In genomic region chr13:99282264-99283231, GRCh38 we compare ENCODE assay signal across 8 cellular contexts. TPM values are rescaled to one million over a fixed set of nuclear protein-coding genes. Genes with fewer than 3 reads are reported as not detected.
DNase-seq lines count a peak whose midpoint lies in the region; ATAC-seq, FAIRE-seq and TF ChIP-seq lines count a peak whose summit lies in the region.

No MANE protein-coding gene starts in this region.

- TF ChIP-seq RAD21 in GM12878 (IDR thresholded peaks at IDR 0.05; ENCODE audit: insufficient read depth, low read depth, low read length), result no peak

- 0% methylated on average over 1 of the region's 1 CpG for WGBS in GM12878 (ENCODE audit: insufficient coverage, insufficient replicate concordance, low lambda C conversion rate, missing lambda C conversion rate)

- intact Hi-C loops in Right ventricle myocardium superior (cut with DNase I), result no loop called here
- intact Hi-C loops in left ventricle myocardium superior (cut with micrococcal nuclease), result no loop called here
- intact Hi-C loops in GM12878 (cut with micrococcal nuclease; ENCODE audit: unreplicated experiment), result loop anchor here (2.0 to 5.0 kb wide), 2 partner anchors 18 to 150 kb away; no protein-coding TSS in a partner anchor
- intact Hi-C loops in Caco-2 (cut with micrococcal nuclease; ENCODE audit: unreplicated experiment), result no loop called here

- H3K9me3 ChIP-seq in GM12878 (replicated peaks; ENCODE audit: control insufficient read depth, insufficient read depth, low read length), result no peaks in the 10 kb centered on the region
- no peaks in the 10 kb centered on the region for H3K9me3 ChIP-seq in thoracic aorta
- H3K9me3 ChIP-seq in Caco-2, result no peaks in the 10 kb centered on the region

- ATAC-seq in Right ventricle myocardium superior (ENCODE audit: poor library complexity) (peak; percentile 2), left ventricle myocardium superior (no peak), HG03097 (IDR thresholded peaks at IDR 0.05; ENCODE audit: low FRiP score, unreplicated experiment) (peak; percentile 39), GM12878 (peak; percentile 75), thoracic aorta (ENCODE audit: insufficient number of reproducible peaks, low FRiP score, low read depth) (no peak)

- H3K9me3 Mint-ChIP-seq in Caco-2 (ENCODE audit: unreplicated experiment), result no peaks in the 10 kb centered on the region

- H3K4me3 Mint-ChIP-seq in Caco-2 (ENCODE audit: unreplicated experiment), result no peak overlapping the region

- H3K27ac Mint-ChIP-seq in Caco-2 (ENCODE audit: unreplicated experiment), result no peak overlapping the region

- CTCF ChIA-PET in GM12878 (lab: Yijun Ruan, JAX), result interaction anchor here (0.5 to 6.7 kb wide), 17 partner anchors 11 to 319 kb away, joined by 3 to 54 read pairs (median 4); no protein-coding TSS in a partner anchor
- CTCF ChIA-PET in Caco-2 (lab: Charles Lee), result interaction anchor here (0.6 kb wide), 1 partner anchor 36 kb away, joined by 5 read pairs; no protein-coding TSS in a partner anchor

- TF ChIP-seq CTCF in GM12878 (IDR thresholded peaks at IDR 0.05 in 2 of 3, conservative IDR thresholded peaks at IDR 0.05 in 1 of 3; ENCODE audit: control insufficient read depth in 2 of 3, extremely low read depth in 1 of 3, insufficient read depth in 1 of 3, low read depth in 3 of 3, low read length in 3 of 3) (no peak), thoracic aorta (IDR thresholded peaks at IDR 0.05) (no peak), Caco-2 (IDR thresholded peaks at IDR 0.05; ENCODE audit: insufficient read depth in 1 of 2, low read depth in 1 of 2, low read length in 1 of 2, severe bottlenecking in 1 of 2, unreplicated experiment in 1 of 2) (no peak)

- in situ Hi-C loops in GM12878 (cut with MboI), result no loop called here

- H3K79me2 ChIP-seq in GM12878 (ENCODE audit: control insufficient read depth, insufficient read depth, low read length), result peaks cover 16% of the 10 kb centered on the region

- SMC1A ChIA-PET in GM12878 (lab: Charles Lee; ENCODE audit: uncharacterized antibody, unreplicated experiment), result interaction anchor here (0.6 to 8.5 kb wide), 35 partner anchors 11 to 153 kb away, joined by 3 to 132 read pairs (median 5); partner anchors contain the start of genes GPR18 and GPR183

- POLR2A ChIA-PET in GM12878 (lab: Charles Lee) (interaction anchor here (0.7 to 4.6 kb wide), 12 partner anchors 9 to 138 kb away, joined by 3 to 28 read pairs (median 4); no protein-coding TSS in a partner anchor), Caco-2 (lab: Charles Lee) (no interaction called here)

- peak overlapping the region; percentile 79 for H3K27ac ChIP-seq in GM12878 (ENCODE audit: control insufficient read depth, insufficient read depth)
- peak overlapping the region; percentile 38 to 51 for H3K27ac ChIP-seq in thoracic aorta

- H2AFZ ChIP-seq in GM12878 (ENCODE audit: control insufficient read depth, low read depth, low read length), result no peak overlapping the region

- DNase-seq in Right ventricle myocardium superior (no peak), left ventricle myocardium superior (no peak), GM12878 (ENCODE audit: low read depth, low spot score) (no peak), thoracic aorta (ENCODE audit: low spot score) (no peak), Caco-2 (no peak), LoVo (ENCODE audit: low spot score) (no peak), NCI-H1048 (lab: John Stamatoyannopoulos, UW) (no peak)

- H4K20me1 ChIP-seq in GM12878 (ENCODE audit: control insufficient read depth, insufficient read depth), result no peaks in the 10 kb centered on the region

- H3K36me3 ChIP-seq in GM12878 (ENCODE audit: control insufficient read depth in 2 of 2, insufficient read depth in 2 of 2, low read length in 1 of 2) (no peaks in the 10 kb centered on the region; a peak in 2 of 4 replicates), thoracic aorta (no peaks in the 10 kb centered on the region), Caco-2 (ENCODE audit: control insufficient read depth, insufficient read depth, low read length) (no peaks in the 10 kb centered on the region; the same call in 1 of the 2 replicates)

- no peaks in the 10 kb centered on the region for H3K27me3 Mint-ChIP-seq in Caco-2 (ENCODE audit: insufficient read depth, unreplicated experiment)

- TF ChIP-seq POLR2A in GM12878 (IDR thresholded peaks at IDR 0.05; ENCODE audit: low read depth, low read length), result no peak

- BruUV-seq in GM12878 (replicated peaks; lab: Mats Ljungman, UMichigan) (no TSS peak), Caco-2 (replicated peaks; lab: Mats Ljungman, UMichigan) (no TSS peak)

- RAD21 ChIA-PET in GM12878 (lab: Charles Lee; ENCODE audit: unreplicated experiment), result interaction anchor here (0.7 to 7.9 kb wide), 27 partner anchors 8 to 433 kb away, joined by 3 to 106 read pairs (median 5); partner anchors contain the start of genes GPR18, GPR183, TM9SF2 and UBAC2

- H3K4me2 ChIP-seq in GM12878 (ENCODE audit: control insufficient read depth, insufficient read depth), result peak overlapping the region; percentile 80

- peaks cover 60% of the 10 kb centered on the region for H3K4me1 ChIP-seq in GM12878 (ENCODE audit: control insufficient read depth, insufficient read depth, low read length)
- peaks cover 11 to 39% of the 10 kb centered on the region in 2 donors for H3K4me1 ChIP-seq in thoracic aorta (ENCODE audit: control insufficient read depth in 1 of 2, low read depth in 2 of 2)
- no peaks in the 10 kb centered on the region for H3K4me1 ChIP-seq in Caco-2

- TF ChIP-seq EP300 in GM12878 (IDR thresholded peaks at IDR 0.05; ENCODE audit: borderline replicate concordance in 1 of 2, control insufficient read depth in 1 of 2, low read depth in 2 of 2, low read length in 2 of 2), result peak; percentile 50 to 80; a peak in 3 of 4 replicates

- no peaks in the 10 kb centered on the region for H3K4me1 Mint-ChIP-seq in Caco-2 (ENCODE audit: low read depth, unreplicated experiment)

- peaks cover 3% of the 10 kb centered on the region for H3K36me3 Mint-ChIP-seq in Caco-2 (ENCODE audit: insufficient read depth, unreplicated experiment)

- H3K4me3 ChIP-seq in GM12878 (peak overlapping the region; percentile 14; the same call in 1 of the 2 replicates), thoracic aorta (no peak overlapping the region), Caco-2 (ENCODE audit: low read depth, low read length) (no peak overlapping the region)

- no peaks in the 10 kb centered on the region for H3K27me3 ChIP-seq in GM12878 (replicated peaks in 1 of 2; ENCODE audit: control insufficient read depth in 2 of 2, insufficient read depth in 2 of 2, low read length in 1 of 2)
- no peaks in the 10 kb centered on the region for H3K27me3 ChIP-seq in thoracic aorta (replicated peaks; ENCODE audit: insufficient read depth)
- H3K27me3 ChIP-seq in Caco-2 (replicated peaks; ENCODE audit: control insufficient read depth, insufficient read depth, low read length), result no peaks in the 10 kb centered on the region

- FAIRE-seq in GM12878 (lab: Jason Lieb, UNC), result peak; percentile 41

- H3K9ac ChIP-seq in GM12878 (ENCODE audit: control insufficient read depth, insufficient read depth, low read length), result peak overlapping the region; percentile 24

RNA-seq across cellular contexts. Expression of gene GPR18, which starts 24.4 kb away (rescaled TPM):
- total RNA-seq in Right ventricle myocardium superior (not detected), left ventricle myocardium superior (not detected), GM12878 (2014; rRNA removed) (4.9 and 5.1 TPM in 2 replicates), GM12878 (2014; rRNA removed; fragmentation: Illumina TruSeq; extraction: Trizol) (5.3 and 6.2 TPM in 2 replicates), GM12878 (2021) (3.9 and 4.8 TPM in 2 replicates), thoracic aorta (not detected), Caco-2 (2022) (not detected in 2 replicates)
- total RNA-seq in GM12878 (2013; cell fraction: nucleolus; rRNA removed), result 1.7 and 2.5 TPM in 2 replicates
- polyA plus RNA-seq in GM12878 (2011; ENCODE audit: low read depth), result 2.3 TPM
- polyA plus RNA-seq in GM12878 (2011; rRNA removed) (12.9 and 20.6 TPM in 2 replicates), GM12878 (2014; fragmentation: Illumina TruSeq; extraction: Trizol) (8.4 and 12.7 TPM in 2 replicates), GM12878 (2014; fragmentation: Nextera tagmentation; extraction: Ambion mirVana) (1 to 10 TPM; 3.9 to 8.4 TPM), GM12878 (2014; rRNA removed) (3.3 and 4.4 TPM in 2 replicates), GM12878 (2016; fragmentation: Nextera tagmentation; extraction: Ambion mirVana) (1 to 10 TPM; 4.3 to 5.5 TPM)
- 8.3 and 9.1 TPM in 2 replicates for polyA plus RNA-seq in GM12878 (2011; cell fraction: cytosol; rRNA removed)
- 8.1 and 9.8 TPM in 2 replicates for polyA plus RNA-seq in GM12878 (2011; cell fraction: nucleus; rRNA removed)
- 1.4 and 2.2 TPM in 2 replicates for polyA plus RNA-seq in GM12878 (2012)
- polyA minus RNA-seq in GM12878 (2011; rRNA and poly(A)+ RNA removed), result 18.5 and 26.6 TPM in 2 replicates
- 5.2 and 5.4 TPM in 2 replicates for polyA minus RNA-seq in GM12878 (2011; cell fraction: cytosol; rRNA and poly(A)+ RNA removed)
- 7.4 and 9.3 TPM in 2 replicates for polyA minus RNA-seq in GM12878 (2011; cell fraction: nucleus; rRNA and poly(A)+ RNA removed)

RNA-seq across cellular contexts. Expression of gene GPR183, which starts 24.7 kb away (rescaled TPM):
- total RNA-seq in Right ventricle myocardium superior, result 1.6 TPM
- total RNA-seq in left ventricle myocardium superior, result 2.6 TPM
- 568 and 600 TPM in 2 replicates for total RNA-seq in GM12878 (2013; cell fraction: nucleolus; rRNA removed)
- total RNA-seq in GM12878 (2014; rRNA removed), result 200 and 238 TPM in 2 replicates
- total RNA-seq in GM12878 (2014; rRNA removed; fragmentation: Illumina TruSeq; extraction: Trizol), result 224 and 226 TPM in 2 replicates
- 138 TPM in 2 replicates for total RNA-seq in GM12878 (2021)
- polyA plus RNA-seq in GM12878 (2011; ENCODE audit: low read depth), result 73.1 TPM
- polyA plus RNA-seq in GM12878 (2011; rRNA removed), result 275 and 360 TPM in 2 replicates
- polyA plus RNA-seq in GM12878 (2011; cell fraction: cytosol; rRNA removed), result 142 and 158 TPM in 2 replicates
- polyA plus RNA-seq in GM12878 (2011; cell fraction: nucleus; rRNA removed), result 78.0 and 100 TPM in 2 replicates
- 60.7 and 150 TPM in 2 replicates for polyA plus RNA-seq in GM12878 (2012)
- 283 and 347 TPM in 2 replicates for polyA plus RNA-seq in GM12878 (2014; fragmentation: Illumina TruSeq; extraction: Trizol)
- polyA plus RNA-seq in GM12878 (2014; fragmentation: Nextera tagmentation; extraction: Ambion mirVana), result 100 to 1,000 TPM; 333 to 669 TPM
- polyA plus RNA-seq in GM12878 (2014; rRNA removed), result 112 and 134 TPM in 2 replicates
- polyA plus RNA-seq in GM12878 (2016; fragmentation: Nextera tagmentation; extraction: Ambion mirVana), result 100 to 1,000 TPM; 209 to 225 TPM
- polyA minus RNA-seq in GM12878 (2011; rRNA and poly(A)+ RNA removed), result 163 and 244 TPM in 2 replicates
- polyA minus RNA-seq in GM12878 (2011; cell fraction: cytosol; rRNA and poly(A)+ RNA removed), result 51.7 and 55.7 TPM in 2 replicates
- polyA minus RNA-seq in GM12878 (2011; cell fraction: nucleus; rRNA and poly(A)+ RNA removed), result 52.0 and 53.2 TPM in 2 replicates
- total RNA-seq in thoracic aorta, result 10 to 100 TPM; 19.6 to 24.5 TPM
- not detected in 2 replicates for total RNA-seq in Caco-2 (2022)

Comparison
In these comparisons a context has a peak if more than half of its experiments do, and no peak if none do; other contexts are left out.
1. ATAC-seq: peak in Right ventricle myocardium superior (single experiment), HG03097 (single experiment) and GM12878 (single experiment); none in left ventricle myocardium superior (single experiment) and thoracic aorta (single experiment).
2. RNA of gene GPR183, which starts 24.7 kb away (total RNA-seq): 138 to 600 TPM in GM12878; 19.6 to 24.5 TPM in thoracic aorta, 2.6 TPM in left ventricle myocardium superior (single experiment), 1.6 TPM in Right ventricle myocardium superior (single experiment) and not detected in Caco-2; every median in the first group is over 4 times any median in the second.